1 cellular context compared by ENCODE assay signal in the genomic region with DNA sequence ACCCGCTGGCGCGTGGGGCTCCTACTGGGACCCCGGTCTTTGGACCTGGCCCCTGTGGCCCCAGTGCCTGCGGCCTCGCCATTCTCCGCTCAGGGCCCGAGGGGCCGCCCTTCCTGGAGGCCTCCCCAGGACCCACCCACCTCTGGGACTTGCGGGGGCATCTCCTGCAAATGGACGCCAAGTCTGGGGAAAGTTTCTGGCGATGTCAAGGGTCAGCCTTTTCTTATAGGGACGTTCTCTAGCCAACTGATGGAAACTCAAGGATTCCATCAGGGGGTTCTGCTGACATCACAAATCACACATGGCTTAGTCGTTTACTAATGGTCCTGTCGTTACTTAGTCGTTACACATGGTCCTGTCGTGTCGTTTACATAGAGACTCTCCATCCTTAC.
TF ChIP-seq lines count a peak whose summit lies in the region.

No MANE protein-coding gene starts in this region.

TF ChIP-seq in GM23338, 12 proteins besides CTCF, POLR2A, EP300 and RAD21 (continued from another document):
- TF ChIP-seq, protein P1, sequence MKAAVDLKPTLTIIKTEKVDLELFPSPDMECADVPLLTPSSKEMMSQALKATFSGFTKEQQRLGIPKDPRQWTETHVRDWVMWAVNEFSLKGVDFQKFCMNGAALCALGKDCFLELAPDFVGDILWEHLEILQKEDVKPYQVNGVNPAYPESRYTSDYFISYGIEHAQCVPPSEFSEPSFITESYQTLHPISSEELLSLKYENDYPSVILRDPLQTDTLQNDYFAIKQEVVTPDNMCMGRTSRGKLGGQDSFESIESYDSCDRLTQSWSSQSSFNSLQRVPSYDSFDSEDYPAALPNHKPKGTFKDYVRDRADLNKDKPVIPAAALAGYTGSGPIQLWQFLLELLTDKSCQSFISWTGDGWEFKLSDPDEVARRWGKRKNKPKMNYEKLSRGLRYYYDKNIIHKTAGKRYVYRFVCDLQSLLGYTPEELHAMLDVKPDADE (IDR thresholded peaks at IDR 0.05) = no peak
- TF ChIP-seq JUNB (IDR thresholded peaks at IDR 0.05; ENCODE audit: unreplicated experiment) = no peak
- TF ChIP-seq, protein P2, sequence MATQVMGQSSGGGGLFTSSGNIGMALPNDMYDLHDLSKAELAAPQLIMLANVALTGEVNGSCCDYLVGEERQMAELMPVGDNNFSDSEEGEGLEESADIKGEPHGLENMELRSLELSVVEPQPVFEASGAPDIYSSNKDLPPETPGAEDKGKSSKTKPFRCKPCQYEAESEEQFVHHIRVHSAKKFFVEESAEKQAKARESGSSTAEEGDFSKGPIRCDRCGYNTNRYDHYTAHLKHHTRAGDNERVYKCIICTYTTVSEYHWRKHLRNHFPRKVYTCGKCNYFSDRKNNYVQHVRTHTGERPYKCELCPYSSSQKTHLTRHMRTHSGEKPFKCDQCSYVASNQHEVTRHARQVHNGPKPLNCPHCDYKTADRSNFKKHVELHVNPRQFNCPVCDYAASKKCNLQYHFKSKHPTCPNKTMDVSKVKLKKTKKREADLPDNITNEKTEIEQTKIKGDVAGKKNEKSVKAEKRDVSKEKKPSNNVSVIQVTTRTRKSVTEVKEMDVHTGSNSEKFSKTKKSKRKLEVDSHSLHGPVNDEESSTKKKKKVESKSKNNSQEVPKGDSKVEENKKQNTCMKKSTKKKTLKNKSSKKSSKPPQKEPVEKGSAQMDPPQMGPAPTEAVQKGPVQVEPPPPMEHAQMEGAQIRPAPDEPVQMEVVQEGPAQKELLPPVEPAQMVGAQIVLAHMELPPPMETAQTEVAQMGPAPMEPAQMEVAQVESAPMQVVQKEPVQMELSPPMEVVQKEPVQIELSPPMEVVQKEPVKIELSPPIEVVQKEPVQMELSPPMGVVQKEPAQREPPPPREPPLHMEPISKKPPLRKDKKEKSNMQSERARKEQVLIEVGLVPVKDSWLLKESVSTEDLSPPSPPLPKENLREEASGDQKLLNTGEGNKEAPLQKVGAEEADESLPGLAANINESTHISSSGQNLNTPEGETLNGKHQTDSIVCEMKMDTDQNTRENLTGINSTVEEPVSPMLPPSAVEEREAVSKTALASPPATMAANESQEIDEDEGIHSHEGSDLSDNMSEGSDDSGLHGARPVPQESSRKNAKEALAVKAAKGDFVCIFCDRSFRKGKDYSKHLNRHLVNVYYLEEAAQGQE (IDR thresholded peaks at IDR 0.05; ENCODE audit: unreplicated experiment) = no peak
